ENCODE assay signal across 8 cellular contexts in genomic region chr9:86099695-86100364, GRCh38. TPM values are rescaled to one million over a fixed set of nuclear protein-coding genes. Genes with fewer than 3 reads are reported as not detected.
DNase-seq lines count a peak whose midpoint lies in the region; ATAC-seq and TF ChIP-seq lines count a peak whose summit lies in the region.

No MANE protein-coding gene starts in this region.

- no peaks in the 10 kb centered on the region for H3K36me3 ChIP-seq in HAP-1 (replicated peaks)
- no peaks in the 10 kb centered on the region for H3K36me3 ChIP-seq in left lung

- H3K9me3 ChIP-seq in HAP-1 (no peaks in the 10 kb centered on the region), left lung (no peaks in the 10 kb centered on the region)

- TF ChIP-seq CTCF in C4-2B (conservative IDR thresholded peaks at IDR 0.05) (0 out of 2 replicates have a peak, but pooled peaks have one; percentile 14), choroid plexus epithelial cell (conservative IDR thresholded peaks at IDR 0.05; ENCODE audit: low read depth, low read length) (no peak), left lung (IDR thresholded peaks at IDR 0.05) (no peak)

- peak; percentile 24 to 57 for DNase-seq in HAP-1 (ENCODE audit: low spot score in 2 of 2)
- peak; percentile 66 for DNase-seq in RPMI8226
- DNase-seq in choroid plexus epithelial cell (ENCODE audit: low read depth), result peak; percentile 74
- peak in 1 of 2 donors; percentile 62 for DNase-seq in left lung
- peak; percentile 10 for DNase-seq in stimulated activated CD4-positive, alpha-beta T cell treated with anti-CD3 and anti-CD28 coated beads, Interleukin-4, amount 100 ng/mL, for 4 hours
- no peak for DNase-seq in KG1 (lab: John Stamatoyannopoulos, UW)

- ATAC-seq in left lung, result peak; percentile 77
- no peak for ATAC-seq in GM21619 (IDR thresholded peaks at IDR 0.05; ENCODE audit: unreplicated experiment)

- H3K4me3 ChIP-seq in HAP-1, result peak overlapping the region; percentile 41
- H3K4me3 ChIP-seq in choroid plexus epithelial cell (ENCODE audit: low read depth, low read length), result peak overlapping the region; percentile 80
- H3K4me3 ChIP-seq in left lung, result peak overlapping the region; percentile 41 to 70

- in situ Hi-C loops in HAP-1 (cut with MboI; ENCODE audit: low sequenced_read_pairs), result loop anchor here (10.0 kb wide), 1 partner anchor 65 kb away; no protein-coding TSS in a partner anchor

- H3K4me1 ChIP-seq in HAP-1 (peaks cover 28% of the 10 kb centered on the region), left lung (peaks cover 0 to 15% of the 10 kb centered on the region in 2 donors)

- H3K27ac ChIP-seq in C4-2B, result peak overlapping the region; percentile 77
- peak overlapping the region; percentile 50 to 62 for H3K27ac ChIP-seq in left lung

- intact Hi-C loops in left lung (cut with DNase I), result no loop called here

- H3K27me3 ChIP-seq in HAP-1 (ENCODE audit: low read depth) (no peaks in the 10 kb centered on the region), left lung (peaks cover 0 to 52% of the 10 kb centered on the region in 2 donors)

RNA-seq across cellular contexts. Expression of gene GOLM1, which starts 0.5 kb away (rescaled TPM):
- 10 to 100 TPM; 30.9 to 52.3 TPM for total RNA-seq in left lung
